8 cellular contexts compared by ENCODE assay signal in genomic region chr14:51989293-51990234, GRCh38. TPM values are rescaled to one million over a fixed set of nuclear protein-coding genes. Genes with fewer than 3 reads are reported as not detected.
DNase-seq lines count a peak whose midpoint lies in the region; ATAC-seq and TF ChIP-seq lines count a peak whose summit lies in the region.

TSS of gene RTRAF (plus strand) at chr14:51989546. CDS start at chr14:51989640, 94 bp downstream.

- CTCF ChIA-PET in activated CD8-positive, alpha-beta T cell treated with anti-CD3 and anti-CD28 coated beads for 36 hours (lab: Charles Lee), result interaction anchor here (1.7 kb wide), 1 partner anchor 11 kb away, joined by 8 read pairs; no protein-coding TSS in a partner anchor

- peak within 1 kb of the TSS; percentile 94 to 96 (median 95) for H3K27ac Mint-ChIP-seq in CD4-positive, CD25-positive, alpha-beta regulatory T cell
- H3K27ac Mint-ChIP-seq in activated CD8-positive, alpha-beta T cell treated with anti-CD3 and anti-CD28 coated beads for 36 hours, result peak within 1 kb of the TSS; percentile 94

- peaks cover 33% of the 10 kb centered on the region for H3K4me1 ChIP-seq in CD4-positive, CD25-positive, alpha-beta regulatory T cell (ENCODE audit: control insufficient read depth, insufficient read depth, low read length, poor library complexity, severe bottlenecking)
- peaks cover 28% of the 10 kb centered on the region for H3K4me1 ChIP-seq in lower lobe of right lung

- H3K9me3 Mint-ChIP-seq in CD4-positive, CD25-positive, alpha-beta regulatory T cell, result no peaks in the 10 kb centered on the region
- no peaks in the 10 kb centered on the region for H3K9me3 Mint-ChIP-seq in activated CD8-positive, alpha-beta T cell treated with anti-CD3 and anti-CD28 coated beads for 36 hours

- peak; percentile 88 to 98 (median 92) for DNase-seq in CD4-positive, CD25-positive, alpha-beta regulatory T cell
- DNase-seq in NCI-H82 treated with DMSO at 0.1 percent for 48 hours (lab: John Stamatoyannopoulos, UW; ENCODE audit: unreplicated experiment) (peak; percentile 50), ecto neural progenitor cell (ENCODE audit: low spot score) (peak; percentile 93), lower lobe of right lung (peak; percentile 97)
- DNase-seq in activated CD8-positive, alpha-beta T cell treated with anti-CD3 and anti-CD28 coated beads for 36 hours, result peak; percentile 94
- peak; percentile 81 to 90 (median 85) for DNase-seq in stimulated activated CD4-positive, alpha-beta T cell treated with anti-CD3 and anti-CD28 coated beads, TNF-alpha, amount 100 ng/mL, for 24 hours (ENCODE audit: low read depth in 3 of 3)

- peaks cover 33% of the 10 kb centered on the region for H3K36me3 ChIP-seq in CD4-positive, CD25-positive, alpha-beta regulatory T cell (ENCODE audit: control insufficient read depth, insufficient read depth, low read length)
- peaks cover 35% of the 10 kb centered on the region for H3K36me3 ChIP-seq in lower lobe of right lung

- H3K27ac ChIP-seq in CD4-positive, CD25-positive, alpha-beta regulatory T cell (ENCODE audit: insufficient read depth, low read length, poor library complexity, severe bottlenecking), result peak within 1 kb of the TSS; percentile 90
- H3K27ac ChIP-seq in lower lobe of right lung, result peak within 1 kb of the TSS; percentile 92

- H3K4me1 Mint-ChIP-seq in CD4-positive, CD25-positive, alpha-beta regulatory T cell, result peaks cover 27 to 45% (median 34%) of the 10 kb centered on the region in 4 donors
- H3K4me1 Mint-ChIP-seq in activated CD8-positive, alpha-beta T cell treated with anti-CD3 and anti-CD28 coated beads for 36 hours (ENCODE audit: low read depth), result peaks cover 35% of the 10 kb centered on the region

- H3K9me3 ChIP-seq in CD4-positive, CD25-positive, alpha-beta regulatory T cell (ENCODE audit: control insufficient read depth in 2 of 2, low read length in 2 of 2), result no peaks in the 10 kb centered on the region
- no peaks in the 10 kb centered on the region for H3K9me3 ChIP-seq in lower lobe of right lung

- peaks cover 5% of the 10 kb centered on the region for H3K27me3 Mint-ChIP-seq in CD4-positive, CD25-positive, alpha-beta regulatory T cell
- H3K27me3 Mint-ChIP-seq in activated CD8-positive, alpha-beta T cell treated with anti-CD3 and anti-CD28 coated beads for 36 hours, result no peaks in the 10 kb centered on the region

- TF ChIP-seq CTCF in activated CD8-positive, alpha-beta T cell treated with anti-CD3 and anti-CD28 coated beads for 36 hours (IDR thresholded peaks at IDR 0.05), result no peak
- no peak for TF ChIP-seq CTCF in lower lobe of right lung (IDR thresholded peaks at IDR 0.05)

- H3K4me3 Mint-ChIP-seq in CD4-positive, CD25-positive, alpha-beta regulatory T cell, result peak within 1 kb of the TSS; percentile 94 to 100 (median 98)
- peak within 1 kb of the TSS; percentile 87 for H3K4me3 Mint-ChIP-seq in activated CD8-positive, alpha-beta T cell treated with anti-CD3 and anti-CD28 coated beads for 36 hours

- POLR2A ChIA-PET in activated CD8-positive, alpha-beta T cell treated with anti-CD3 and anti-CD28 coated beads for 36 hours (lab: Charles Lee), result interaction anchor here (1.1 to 1.2 kb wide), 2 partner anchors 9 to 128 kb away, joined by 3 to 5 read pairs; no protein-coding TSS in a partner anchor

- H3K4me3 ChIP-seq in CD4-positive, CD25-positive, alpha-beta regulatory T cell (ENCODE audit: low read depth, low read length), result peak within 1 kb of the TSS; percentile 96
- H3K4me3 ChIP-seq in lower lobe of right lung, result peak within 1 kb of the TSS; percentile 90

- ATAC-seq in CD4-positive, CD25-positive, alpha-beta regulatory T cell (ENCODE audit: low read depth in 2 of 2), result peak; percentile 96 to 98
- ATAC-seq in GM19438 (IDR thresholded peaks at IDR 0.05; ENCODE audit: low read depth, unreplicated experiment) (peak; percentile 93), HG03575 (IDR thresholded peaks at IDR 0.05; ENCODE audit: extremely low read depth, insufficient number of reproducible peaks, low FRiP score, unreplicated experiment) (peak; percentile 51), lower lobe of right lung (peak; percentile 99 to 100)
- peak; percentile 96 for ATAC-seq in activated CD8-positive, alpha-beta T cell treated with anti-CD3 and anti-CD28 coated beads for 36 hours

- no peaks in the 10 kb centered on the region for H3K27me3 ChIP-seq in CD4-positive, CD25-positive, alpha-beta regulatory T cell (ENCODE audit: control insufficient read depth, insufficient read depth, low read length)
- H3K27me3 ChIP-seq in lower lobe of right lung (ENCODE audit: low read depth), result no peaks in the 10 kb centered on the region

- H3K36me3 Mint-ChIP-seq in CD4-positive, CD25-positive, alpha-beta regulatory T cell, result peaks cover 20% of the 10 kb centered on the region
- peaks cover 27% of the 10 kb centered on the region for H3K36me3 Mint-ChIP-seq in activated CD8-positive, alpha-beta T cell treated with anti-CD3 and anti-CD28 coated beads for 36 hours (ENCODE audit: low read depth)

- intact Hi-C loops in activated CD8-positive, alpha-beta T cell treated with anti-CD3 and anti-CD28 coated beads for 36 hours (cut with micrococcal nuclease), result no loop called here
- intact Hi-C loops in lower lobe of right lung (cut with DNase I), result no loop called here

RNA-seq across cellular contexts. Expression of gene RTRAF, which starts in this region (rescaled TPM):
- total RNA-seq in CD4-positive, CD25-positive, alpha-beta regulatory T cell, result 134 TPM
- polyA plus RNA-seq in CD4-positive, CD25-positive, alpha-beta regulatory T cell, result 100 to 1,000 TPM; 203 to 241 (median 227) TPM
- 100 to 1,000 TPM; 230 to 235 TPM for total RNA-seq in activated CD8-positive, alpha-beta T cell treated with anti-CD3 and anti-CD28 coated beads for 36 hours
- 124 TPM for total RNA-seq in lower lobe of right lung

Comparison
In these comparisons a context has a peak if more than half of its experiments do, and no peak if none do; other contexts are left out.
1. Peak in every context shown above with its lines: DNase-seq, ATAC-seq, H3K4me3 ChIP-seq and H3K27ac ChIP-seq.